In the genomic region with DNA sequence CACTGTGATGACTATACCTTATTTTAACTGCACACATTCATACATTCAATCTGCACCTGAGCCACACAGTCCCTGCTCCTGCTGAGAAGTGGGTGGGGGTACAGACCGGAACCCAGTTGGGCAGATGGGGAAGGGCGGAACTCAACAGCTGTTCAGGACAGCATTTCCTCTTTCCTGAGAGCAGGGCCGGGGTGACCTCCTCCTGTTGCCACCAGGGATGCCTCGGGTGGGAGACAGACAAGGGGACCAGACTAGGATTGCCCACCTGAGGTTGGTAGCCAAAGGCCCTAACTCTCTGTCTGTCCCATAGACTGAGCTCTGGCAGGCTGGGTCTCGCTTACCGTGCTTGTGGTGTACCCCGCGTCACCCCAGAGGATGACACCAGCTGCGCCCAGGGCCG, we compare ENCODE assay signal across 15 cellular contexts. TPM values are rescaled to one million over a fixed set of nuclear protein-coding genes. Genes with fewer than 3 reads are reported as not detected.
DNase-seq lines count a peak whose midpoint lies in the region; ATAC-seq, FAIRE-seq and TF ChIP-seq lines count a peak whose summit lies in the region.
"Had no signal": no experiment of that assay in that cellular context is flagged by ENCODE, and none has a peak within 500 bp of the region (broad histone marks: within the 10 kb centered on the region; RNA-seq: fewer than 3 reads in every experiment).

No MANE protein-coding gene starts in this region.

- H3K4me1 ChIP-seq in HepG2 (ENCODE audit: insufficient read depth, low read length), result peaks cover 63% of the 10 kb centered on the region
- peaks cover 0 to 44% (median 10%) of the 10 kb centered on the region in 4 donors for H3K4me1 ChIP-seq in right lobe of liver
- no peaks in the 10 kb centered on the region for H3K4me1 ChIP-seq in endocrine pancreas (ENCODE audit: control insufficient read depth, insufficient read depth, low read length)

- H4K20me1 ChIP-seq in HepG2 (ENCODE audit: insufficient read depth, low read length), result no peaks in the 10 kb centered on the region

- in situ Hi-C loops in HepG2 (cut with HindIII; ENCODE audit: extremely low pct_ligation_motif_present, low pct_unique_long_range_greater_than_20kb), result no loop called here

- 99% methylated on average over 10 of the region's 10 CpGs for WGBS in HepG2 (ENCODE audit: low lambda C conversion rate)
- 67% methylated on average over 3 of the region's 10 CpGs for WGBS in right lobe of liver (ENCODE audit: insufficient coverage, low coverage, low lambda C conversion rate, missing lambda C conversion rate)

- H3K9me3 Mint-ChIP-seq in natural killer cell, result no peaks in the 10 kb centered on the region
- H3K9me3 Mint-ChIP-seq: activated naive CD4-positive, alpha-beta T cell treated with anti-CD3 and anti-CD28 coated beads for 36 hours had no signal

- H3K79me2 ChIP-seq in HepG2 (ENCODE audit: insufficient read depth, low read length), result peaks cover 25% of the 10 kb centered on the region

- BruUV-seq in HepG2 (replicated peaks; lab: Mats Ljungman, UMichigan), result no TSS peak

- ATAC-seq in HepG2 (no peak), right lobe of liver (no peak), natural killer cell (no peak)

- H3K27ac ChIP-seq in HepG2 (ENCODE audit: extremely low read length, insufficient read depth, low read length) (peak overlapping the region; percentile 2), right lobe of liver (no peak overlapping the region)

- no peak for FAIRE-seq in HepG2 (lab: Jason Lieb, UNC)

- no peaks in the 10 kb centered on the region for H3K36me3 Mint-ChIP-seq in natural killer cell

- no peak overlapping the region for H2AFZ ChIP-seq in HepG2 (ENCODE audit: low read length)

- TF ChIP-seq POLR2A in HepG2 (IDR thresholded peaks at IDR 0.05; ENCODE audit: insufficient read depth in 1 of 2, low read depth in 2 of 2, low read length in 2 of 2) (no peak), right lobe of liver (IDR thresholded peaks at IDR 0.05) (no peak)

- TF ChIP-seq CTCF in HepG2 (CRISPR knock-in tag; IDR thresholded peaks at IDR 0.05) (no peak), right lobe of liver (IDR thresholded peaks at IDR 0.05) (no peak), natural killer cell (IDR thresholded peaks at IDR 0.05) (no peak)

- no peak for TF ChIP-seq EP300 in HepG2 (IDR thresholded peaks at IDR 0.05; ENCODE audit: low read depth in 2 of 2, low read length in 2 of 2)
- TF ChIP-seq EP300 in HepG2 (CRISPR knock-in tag; IDR thresholded peaks at IDR 0.05; ENCODE audit: borderline replicate concordance), result no peak

- intact Hi-C loops in HepG2 (cut with micrococcal nuclease; ENCODE audit: unreplicated experiment) (no loop called here), right lobe of liver (cut with DNase I) (loop anchor here in 1 of 2 donors (5.0 kb wide), 1 partner anchor 36 kb away; no protein-coding TSS in a partner anchor), natural killer cell (cut with micrococcal nuclease) (no loop called here)

- H3K4me2 ChIP-seq in HepG2 (ENCODE audit: low read depth, low read length), result peak overlapping the region; percentile 94

- no peaks in the 10 kb centered on the region; a peak in 1 of 5 replicates for H3K27me3 ChIP-seq in HepG2 (ENCODE audit: control insufficient read depth in 1 of 2, insufficient read depth in 2 of 2, low read length in 2 of 2)
- H3K27me3 ChIP-seq in right lobe of liver, result no peaks in the 10 kb centered on the region
- no peaks in the 10 kb centered on the region for H3K27me3 ChIP-seq in endocrine pancreas (ENCODE audit: control insufficient read depth, insufficient read depth, low read length)
- H3K27me3 ChIP-seq: uterus had no signal

- no peaks in the 10 kb centered on the region for H3K27me3 Mint-ChIP-seq in natural killer cell (ENCODE audit: low read depth in 2 of 2)

- POLR2A ChIA-PET in HepG2 (lab: Yijun Ruan, JAX), result interaction anchor here (1.1 to 13.0 kb wide), 4 partner anchors 18 to 32 kb away, joined by 3 to 222 read pairs (median 6); partner anchors contain the start of genes CYB561D2, HYAL1, HYAL3 and IFRD2

- H3K9ac ChIP-seq in HepG2 (ENCODE audit: insufficient read depth, low read depth, low read length), result peak overlapping the region; percentile 10; the same call in 1 of the 2 replicates
- H3K9ac ChIP-seq in endocrine pancreas (ENCODE audit: control insufficient read depth, insufficient read depth, low read length), result peak overlapping the region; percentile 10

- H3K36me3 ChIP-seq in HepG2 (replicated peaks in 1 of 2; ENCODE audit: control insufficient read depth in 1 of 2, insufficient read depth in 2 of 2, low read length in 2 of 2), result peaks cover 16 to 32% of the 10 kb centered on the region in 2 experiments
- peaks cover 0 to 20% (median 3%) of the 10 kb centered on the region in 4 donors for H3K36me3 ChIP-seq in right lobe of liver
- no peaks in the 10 kb centered on the region for H3K36me3 ChIP-seq in endocrine pancreas (ENCODE audit: control insufficient read depth, insufficient read depth, low read length)
- H3K36me3 ChIP-seq: uterus had no signal

- H3K9me3 ChIP-seq in HepG2 (ENCODE audit: low read length) (no peaks in the 10 kb centered on the region), right lobe of liver (no peaks in the 10 kb centered on the region), endocrine pancreas (ENCODE audit: control insufficient read depth, low read length) (no peaks in the 10 kb centered on the region)
- H3K9me3 ChIP-seq: uterus had no signal

- DNase-seq in HepG2 (ENCODE audit: low spot score) (no peak), right lobe of liver (no peak), natural killer cell (no peak), cerebellar nuclear complex (lab: John Stamatoyannopoulos, UW) (no peak), putamen (ENCODE audit: low spot score) (no peak), KG1 (lab: John Stamatoyannopoulos, UW) (no peak), NCI-H146 treated with DMSO at 0.1 percent for 48 hours (lab: John Stamatoyannopoulos, UW; ENCODE audit: unreplicated experiment) (no peak)
- DNase-seq: activated CD4-positive, CD25-positive, alpha-beta regulatory T cell treated with anti-CD3 and anti-CD28 coated beads, Interleukin-2, amount 50 U/mL, for 72 hours; activated naive CD4-positive, alpha-beta T cell treated with anti-CD3 and anti-CD28 coated beads for 36 hours; MM.1S; NCI-H226; retina; SHP77; uterus had no signal

- H3K4me3 ChIP-seq in HepG2 (replicated peaks in 1 of 3; ENCODE audit: insufficient read depth in 1 of 3, low read depth in 2 of 3, low read length in 3 of 3) (peak overlapping the region in 1 of 3 experiments; percentile 19; a peak in 1 of 6 replicates), right lobe of liver (no peak overlapping the region), endocrine pancreas (ENCODE audit: control insufficient read depth, insufficient read depth, low read length) (no peak overlapping the region)
- H3K4me3 ChIP-seq: uterus had no signal

- CTCF ChIA-PET in HepG2 (lab: Yijun Ruan, JAX; ENCODE audit: low intra/inter-chr PET ratio, low total read pairs), result no interaction called here

- H3K4me1 Mint-ChIP-seq in natural killer cell, result peaks cover 22 to 34% of the 10 kb centered on the region in 2 donors

- H3K4me3 Mint-ChIP-seq in natural killer cell, result peak overlapping the region; percentile 72
- H3K4me3 Mint-ChIP-seq: activated naive CD4-positive, alpha-beta T cell treated with anti-CD3 and anti-CD28 coated beads for 36 hours had no signal

- peak overlapping the region; percentile 38 to 76 for H3K27ac Mint-ChIP-seq in natural killer cell
- H3K27ac Mint-ChIP-seq: activated naive CD4-positive, alpha-beta T cell treated with anti-CD3 and anti-CD28 coated beads for 36 hours had no signal

- TF ChIP-seq RAD21 in HepG2 (CRISPR knock-in tag; IDR thresholded peaks at IDR 0.05), result no peak

RNA-seq across cellular contexts. Expression of gene HYAL2, which starts 3.9 kb away (rescaled TPM):
- total RNA-seq in HepG2 (2016; rRNA removed; fragmentation: Illumina TruSeq; extraction: Trizol) (40.9 and 76.2 TPM in 2 replicates), right lobe of liver (10 to 100 TPM; 13.0 to 41.6 (median 21.2) TPM), natural killer cell (1 to 10 TPM; 1.2 to 3.7 (median 3.1) TPM)
- total RNA-seq in HepG2 (2016; cell fraction: cytosol; rRNA removed; fragmentation: Illumina TruSeq; extraction: Trizol; ENCODE audit: low read depth), result 33.8 and 45.1 TPM in 2 replicates
- 38.5 and 74.2 TPM in 2 replicates for total RNA-seq in HepG2 (2016; cell fraction: insoluble cytoplasmic fraction; rRNA removed; fragmentation: Illumina TruSeq; extraction: Trizol)
- total RNA-seq in HepG2 (2016; cell fraction: membrane; rRNA removed; fragmentation: Illumina TruSeq; extraction: Trizol), result 60.8 and 76.3 TPM in 2 replicates
- total RNA-seq in HepG2 (2016; cell fraction: nucleus; rRNA removed; fragmentation: Illumina TruSeq; extraction: Trizol), result 56.5 and 69.1 TPM in 2 replicates
- polyA plus RNA-seq in HepG2 (2011; rRNA removed), result 102 and 144 TPM in 2 replicates
- polyA plus RNA-seq in HepG2 (2011; cell fraction: cytosol; rRNA removed), result 110 and 154 TPM in 2 replicates
- 94.8 and 103 TPM in 2 replicates for polyA plus RNA-seq in HepG2 (2011; cell fraction: nucleus; rRNA removed)
- polyA plus RNA-seq in HepG2 (2012), result 37.6 and 45.4 TPM in 2 replicates
- polyA plus RNA-seq in HepG2 (2016; cell fraction: cytosol; fragmentation: Illumina TruSeq; extraction: Trizol; ENCODE audit: low read depth), result 32.1 and 39.0 TPM in 2 replicates
- 33.6 and 35.3 TPM in 2 replicates for polyA plus RNA-seq in HepG2 (2016; cell fraction: insoluble cytoplasmic fraction; fragmentation: Illumina TruSeq; extraction: Trizol; ENCODE audit: low read depth)
- 47.1 and 53.3 TPM in 2 replicates for polyA plus RNA-seq in HepG2 (2016; cell fraction: membrane; fragmentation: Illumina TruSeq; extraction: Trizol; ENCODE audit: low read depth)
- 84.1 and 84.7 TPM in 2 replicates for polyA plus RNA-seq in HepG2 (2016; cell fraction: nucleus; fragmentation: Illumina TruSeq; extraction: Trizol; ENCODE audit: insufficient read depth, low read depth)
- polyA minus RNA-seq in HepG2 (2011; rRNA and poly(A)+ RNA removed; ENCODE audit: low replicate concordance), result 83.3 and 236 TPM in 2 replicates
- polyA minus RNA-seq in HepG2 (2011; cell fraction: cytosol; rRNA and poly(A)+ RNA removed), result 38.1 and 40.4 TPM in 2 replicates
- 37.0 and 41.7 TPM in 2 replicates for polyA minus RNA-seq in HepG2 (2011; cell fraction: nucleus; rRNA and poly(A)+ RNA removed)

RNA-seq across cellular contexts. Expression of gene TUSC2, which starts 9.4 kb away (rescaled TPM):
- total RNA-seq in HepG2 (2016; rRNA removed; fragmentation: Illumina TruSeq; extraction: Trizol) (35.9 and 36.7 TPM in 2 replicates), right lobe of liver (10 to 100 TPM in 5 of 6 experiments, 1 to 10 TPM in 1; 9.7 to 36.9 (median 12.5) TPM), natural killer cell (10 to 100 TPM; 18.4 to 23.4 (median 21.3) TPM)
- 71.2 and 71.5 TPM in 2 replicates for total RNA-seq in HepG2 (2016; cell fraction: cytosol; rRNA removed; fragmentation: Illumina TruSeq; extraction: Trizol; ENCODE audit: low read depth)
- 33.2 and 36.7 TPM in 2 replicates for total RNA-seq in HepG2 (2016; cell fraction: insoluble cytoplasmic fraction; rRNA removed; fragmentation: Illumina TruSeq; extraction: Trizol)
- total RNA-seq in HepG2 (2016; cell fraction: membrane; rRNA removed; fragmentation: Illumina TruSeq; extraction: Trizol), result 83.6 and 94.5 TPM in 2 replicates
- total RNA-seq in HepG2 (2016; cell fraction: nucleus; rRNA removed; fragmentation: Illumina TruSeq; extraction: Trizol), result 16.6 and 17.7 TPM in 2 replicates
- 38.5 and 39.1 TPM in 2 replicates for polyA plus RNA-seq in HepG2 (2011; rRNA removed)
- 42.4 and 45.2 TPM in 2 replicates for polyA plus RNA-seq in HepG2 (2011; cell fraction: cytosol; rRNA removed)
- 12.4 and 16.2 TPM in 2 replicates for polyA plus RNA-seq in HepG2 (2011; cell fraction: nucleus; rRNA removed)
- 15.6 and 21.1 TPM in 2 replicates for polyA plus RNA-seq in HepG2 (2012)
- polyA plus RNA-seq in HepG2 (2016; cell fraction: cytosol; fragmentation: Illumina TruSeq; extraction: Trizol; ENCODE audit: low read depth), result 124 and 125 TPM in 2 replicates
- 51.0 and 54.1 TPM in 2 replicates for polyA plus RNA-seq in HepG2 (2016; cell fraction: insoluble cytoplasmic fraction; fragmentation: Illumina TruSeq; extraction: Trizol; ENCODE audit: low read depth)
- polyA plus RNA-seq in HepG2 (2016; cell fraction: membrane; fragmentation: Illumina TruSeq; extraction: Trizol; ENCODE audit: low read depth), result 95.2 and 102 TPM in 2 replicates
- 42.2 and 43.7 TPM in 2 replicates for polyA plus RNA-seq in HepG2 (2016; cell fraction: nucleus; fragmentation: Illumina TruSeq; extraction: Trizol; ENCODE audit: insufficient read depth, low read depth)
- polyA minus RNA-seq in HepG2 (2011; rRNA and poly(A)+ RNA removed; ENCODE audit: low replicate concordance), result 25.7 and 41.9 TPM in 2 replicates
- 7.9 and 8.1 TPM in 2 replicates for polyA minus RNA-seq in HepG2 (2011; cell fraction: cytosol; rRNA and poly(A)+ RNA removed)
- polyA minus RNA-seq in HepG2 (2011; cell fraction: nucleus; rRNA and poly(A)+ RNA removed), result 5.0 and 5.5 TPM in 2 replicates

RNA-seq across cellular contexts. Expression of gene HYAL1, which starts 15.2 kb away (rescaled TPM):
- 50.5 and 76.5 TPM in 2 replicates for total RNA-seq in HepG2 (2016; rRNA removed; fragmentation: Illumina TruSeq; extraction: Trizol)
- total RNA-seq in HepG2 (2016; cell fraction: cytosol; rRNA removed; fragmentation: Illumina TruSeq; extraction: Trizol; ENCODE audit: low read depth), result 15.2 and 15.4 TPM in 2 replicates
- total RNA-seq in HepG2 (2016; cell fraction: insoluble cytoplasmic fraction; rRNA removed; fragmentation: Illumina TruSeq; extraction: Trizol), result 49.7 and 78.4 TPM in 2 replicates
- total RNA-seq in HepG2 (2016; cell fraction: membrane; rRNA removed; fragmentation: Illumina TruSeq; extraction: Trizol), result 36.1 and 38.7 TPM in 2 replicates
- total RNA-seq in HepG2 (2016; cell fraction: nucleus; rRNA removed; fragmentation: Illumina TruSeq; extraction: Trizol), result 65.9 and 70.6 TPM in 2 replicates
- 193 and 218 TPM in 2 replicates for polyA plus RNA-seq in HepG2 (2011; rRNA removed)
- 153 and 171 TPM in 2 replicates for polyA plus RNA-seq in HepG2 (2011; cell fraction: cytosol; rRNA removed)
- polyA plus RNA-seq in HepG2 (2011; cell fraction: nucleus; rRNA removed), result 132 and 137 TPM in 2 replicates
- polyA plus RNA-seq in HepG2 (2012), result 82.6 and 84.8 TPM in 2 replicates
- polyA plus RNA-seq in HepG2 (2016; cell fraction: cytosol; fragmentation: Illumina TruSeq; extraction: Trizol; ENCODE audit: low read depth), result 15.0 TPM in 2 replicates
- 57.3 and 58.6 TPM in 2 replicates for polyA plus RNA-seq in HepG2 (2016; cell fraction: insoluble cytoplasmic fraction; fragmentation: Illumina TruSeq; extraction: Trizol; ENCODE audit: low read depth)
- polyA plus RNA-seq in HepG2 (2016; cell fraction: membrane; fragmentation: Illumina TruSeq; extraction: Trizol; ENCODE audit: low read depth), result 31.8 and 34.0 TPM in 2 replicates
- polyA plus RNA-seq in HepG2 (2016; cell fraction: nucleus; fragmentation: Illumina TruSeq; extraction: Trizol; ENCODE audit: insufficient read depth, low read depth), result 111 and 117 TPM in 2 replicates
- 71.5 and 300 TPM in 2 replicates for polyA minus RNA-seq in HepG2 (2011; rRNA and poly(A)+ RNA removed; ENCODE audit: low replicate concordance)
- 89.0 and 90.5 TPM in 2 replicates for polyA minus RNA-seq in HepG2 (2011; cell fraction: cytosol; rRNA and poly(A)+ RNA removed)
- 34.9 and 47.4 TPM in 2 replicates for polyA minus RNA-seq in HepG2 (2011; cell fraction: nucleus; rRNA and poly(A)+ RNA removed)
- total RNA-seq in right lobe of liver, result 100 to 1,000 TPM in 4 of 6 experiments, 10 to 100 TPM in 2; 90.6 to 157 (median 136) TPM
- total RNA-seq in natural killer cell, result 1 to 10 TPM in 1 of 3 donors, under 1 TPM in 1, not detected in 1; 0.82 to 1.2 TPM
- total RNA-seq: activated naive CD4-positive, alpha-beta T cell treated with anti-CD3 and anti-CD28 coated beads for 36 hours had no signal

RNA-seq across cellular contexts. Expression of gene HYAL3, which starts 19.4 kb away (rescaled TPM):
- total RNA-seq in HepG2 (2016; rRNA removed; fragmentation: Illumina TruSeq; extraction: Trizol) (5.5 and 5.9 TPM in 2 replicates), right lobe of liver (1 to 10 TPM; 1.8 to 7.5 (median 3.1) TPM), natural killer cell (1 to 10 TPM in 2 of 3 donors, under 1 TPM in 1; 0.93 to 2.0 (median 1.2) TPM)
- total RNA-seq in HepG2 (2016; cell fraction: cytosol; rRNA removed; fragmentation: Illumina TruSeq; extraction: Trizol; ENCODE audit: low read depth), result 3.1 and 4.0 TPM in 2 replicates
- 4.8 and 6.5 TPM in 2 replicates for total RNA-seq in HepG2 (2016; cell fraction: insoluble cytoplasmic fraction; rRNA removed; fragmentation: Illumina TruSeq; extraction: Trizol)
- total RNA-seq in HepG2 (2016; cell fraction: membrane; rRNA removed; fragmentation: Illumina TruSeq; extraction: Trizol), result 4.7 and 5.3 TPM in 2 replicates
- total RNA-seq in HepG2 (2016; cell fraction: nucleus; rRNA removed; fragmentation: Illumina TruSeq; extraction: Trizol), result 4.6 and 5.5 TPM in 2 replicates
- polyA plus RNA-seq in HepG2 (2011; rRNA removed), result 10.4 and 12.9 TPM in 2 replicates
- 10.7 and 17.4 TPM in 2 replicates for polyA plus RNA-seq in HepG2 (2011; cell fraction: cytosol; rRNA removed)
- polyA plus RNA-seq in HepG2 (2011; cell fraction: nucleus; rRNA removed), result 24.5 and 24.6 TPM in 2 replicates
- 2.2 and 2.5 TPM in 2 replicates for polyA plus RNA-seq in HepG2 (2012)
- 2.8 and 4.1 TPM in 2 replicates for polyA plus RNA-seq in HepG2 (2016; cell fraction: cytosol; fragmentation: Illumina TruSeq; extraction: Trizol; ENCODE audit: low read depth)
- polyA plus RNA-seq in HepG2 (2016; cell fraction: insoluble cytoplasmic fraction; fragmentation: Illumina TruSeq; extraction: Trizol; ENCODE audit: low read depth), result 6.1 and 9.3 TPM in 2 replicates
- 6.6 and 7.3 TPM in 2 replicates for polyA plus RNA-seq in HepG2 (2016; cell fraction: membrane; fragmentation: Illumina TruSeq; extraction: Trizol; ENCODE audit: low read depth)
- 9.7 and 11.4 TPM in 2 replicates for polyA plus RNA-seq in HepG2 (2016; cell fraction: nucleus; fragmentation: Illumina TruSeq; extraction: Trizol; ENCODE audit: insufficient read depth, low read depth)
- 24.0 and 60.6 TPM in 2 replicates for polyA minus RNA-seq in HepG2 (2011; rRNA and poly(A)+ RNA removed; ENCODE audit: low replicate concordance)
- 5.2 and 5.5 TPM in 2 replicates for polyA minus RNA-seq in HepG2 (2011; cell fraction: cytosol; rRNA and poly(A)+ RNA removed)
- polyA minus RNA-seq in HepG2 (2011; cell fraction: nucleus; rRNA and poly(A)+ RNA removed), result 5.8 and 7.0 TPM in 2 replicates

RNA-seq across cellular contexts. Expression of gene NAA80, which starts 19.4 kb away (rescaled TPM):
- total RNA-seq in HepG2 (2016; rRNA removed; fragmentation: Illumina TruSeq; extraction: Trizol) (1.5 and 3.4 TPM in 2 replicates), right lobe of liver (1 to 10 TPM; 2.5 to 6.2 (median 3.5) TPM), natural killer cell (10 to 100 TPM; 22.2 to 30.3 (median 29.6) TPM)
- 1.2 and 1.4 TPM in 2 replicates for total RNA-seq in HepG2 (2016; cell fraction: cytosol; rRNA removed; fragmentation: Illumina TruSeq; extraction: Trizol; ENCODE audit: low read depth)
- total RNA-seq in HepG2 (2016; cell fraction: insoluble cytoplasmic fraction; rRNA removed; fragmentation: Illumina TruSeq; extraction: Trizol), result 1.9 and 4.5 TPM in 2 replicates
- 1.7 and 3.0 TPM in 2 replicates for total RNA-seq in HepG2 (2016; cell fraction: membrane; rRNA removed; fragmentation: Illumina TruSeq; extraction: Trizol)
- total RNA-seq in HepG2 (2016; cell fraction: nucleus; rRNA removed; fragmentation: Illumina TruSeq; extraction: Trizol), result 6.5 and 6.8 TPM in 2 replicates
- 8.7 and 13.1 TPM in 2 replicates for polyA plus RNA-seq in HepG2 (2011; rRNA removed)
- 3.4 and 5.0 TPM in 2 replicates for polyA plus RNA-seq in HepG2 (2011; cell fraction: cytosol; rRNA removed)
- polyA plus RNA-seq in HepG2 (2011; cell fraction: nucleus; rRNA removed), result 46.7 and 51.7 TPM in 2 replicates
- polyA plus RNA-seq in HepG2 (2012), result 5.2 and 6.1 TPM in 2 replicates
- polyA plus RNA-seq in HepG2 (2016; cell fraction: cytosol; fragmentation: Illumina TruSeq; extraction: Trizol; ENCODE audit: low read depth), result 2.4 and 3.7 TPM in 2 replicates
- 4.3 and 5.4 TPM in 2 replicates for polyA plus RNA-seq in HepG2 (2016; cell fraction: insoluble cytoplasmic fraction; fragmentation: Illumina TruSeq; extraction: Trizol; ENCODE audit: low read depth)
- 5.1 and 5.3 TPM in 2 replicates for polyA plus RNA-seq in HepG2 (2016; cell fraction: membrane; fragmentation: Illumina TruSeq; extraction: Trizol; ENCODE audit: low read depth)
- 23.1 and 24.6 TPM in 2 replicates for polyA plus RNA-seq in HepG2 (2016; cell fraction: nucleus; fragmentation: Illumina TruSeq; extraction: Trizol; ENCODE audit: insufficient read depth, low read depth)
- 20.9 and 56.7 TPM in 2 replicates for polyA minus RNA-seq in HepG2 (2011; rRNA and poly(A)+ RNA removed; ENCODE audit: low replicate concordance)
- 2.0 and 2.9 TPM in 2 replicates for polyA minus RNA-seq in HepG2 (2011; cell fraction: cytosol; rRNA and poly(A)+ RNA removed)
- polyA minus RNA-seq in HepG2 (2011; cell fraction: nucleus; rRNA and poly(A)+ RNA removed), result 15.7 and 16.0 TPM in 2 replicates

Comparison
In these comparisons a context has a peak if more than half of its experiments do, and no peak if none do; other contexts are left out.
1. RNA of gene HYAL1, which starts 15.2 kb away (total RNA-seq): 90.6 to 157 TPM in right lobe of liver and 15.2 to 78.4 TPM in HepG2; 0.82 to 1.2 TPM in natural killer cell; every median in the first group is over 4 times any median in the second.